In genomic region chr6:28943557-28944411, GRCh38 we compare ENCODE assay signal across 8 cellular contexts. TPM values are rescaled to one million over a fixed set of nuclear protein-coding genes. Genes with fewer than 3 reads are reported as not detected.
DNase-seq lines count a peak whose midpoint lies in the region; ATAC-seq and TF ChIP-seq lines count a peak whose summit lies in the region.

No MANE protein-coding gene starts in this region.

- no CpG with 5 or more reads among the region's 33 CpGs for WGBS in H9 (ENCODE audit: extremely low coverage, insufficient read length, low lambda C conversion rate)

- H3K4me1 ChIP-seq in H9 (ENCODE audit: insufficient read depth, low read length) (peaks cover 2% of the 10 kb centered on the region; the same call in 1 of the 2 replicates), mononuclear cell (ENCODE audit: insufficient read depth, low read length) (peaks cover 38% of the 10 kb centered on the region)

- no peak overlapping the region for H2AFZ ChIP-seq in H9 (ENCODE audit: low read length)

- CTCF ChIA-PET in AG04449 (lab: Yijun Ruan, JAX), result no interaction called here

- no peaks in the 10 kb centered on the region for H3K79me2 ChIP-seq in H9 (ENCODE audit: insufficient read depth, low read length)

- no peak overlapping the region for H4K5ac ChIP-seq in H9 (ENCODE audit: insufficient read length, low read depth, low read length)

- H4K20me1 ChIP-seq in H9 (ENCODE audit: control insufficient read depth, insufficient read depth, insufficient read length), result no peaks in the 10 kb centered on the region

- H3K4me2 ChIP-seq in H9 (ENCODE audit: insufficient read depth, insufficient read length, low read length), result peak overlapping the region; percentile 79

- peak overlapping the region; percentile 74 for H3K4me3 ChIP-seq in AG04449 (ENCODE audit: low read depth, low read length)
- H3K4me3 ChIP-seq in mononuclear cell (ENCODE audit: low read length), result peak overlapping the region; percentile 46

- H3K9me3 ChIP-seq in H9 (ENCODE audit: control insufficient read depth, low read depth, low read length) (no peaks in the 10 kb centered on the region), mononuclear cell (ENCODE audit: low read depth, low read length) (no peaks in the 10 kb centered on the region)

- no peak overlapping the region for H3K56ac ChIP-seq in H9 (ENCODE audit: insufficient read length, low read depth, low read length)

- H2BK5ac ChIP-seq in H9 (ENCODE audit: insufficient read length, low read length), result no peak overlapping the region

- no peak overlapping the region for H3K27ac ChIP-seq in H9 (ENCODE audit: insufficient read length, low read depth, low read length)
- H3K27ac ChIP-seq in epithelial cell of prostate, result peak overlapping the region; percentile 73

- H3K18ac ChIP-seq in H9 (ENCODE audit: insufficient read length, low read depth, low read length), result no peak overlapping the region

- TF ChIP-seq CTCF in AG04449 (IDR thresholded peaks at IDR 0.05; ENCODE audit: insufficient read depth, low read length, missing control alignments) (no peak), H9 (conservative IDR thresholded peaks at IDR 0.05) (no peak)

- H3K9me3 Mint-ChIP-seq in H9, result no peaks in the 10 kb centered on the region; a peak in 2 of 5 replicates

- H3K27me3 Mint-ChIP-seq in H9 (ENCODE audit: low read depth), result peaks cover 9% of the 10 kb centered on the region; the same call in 1 of the 2 replicates

- DNase-seq in AG04449 (ENCODE audit: low read depth, low spot score) (no peak), H9 (peak; percentile 88), NCI-H82 (lab: John Stamatoyannopoulos, UW) (peak; percentile 95), epithelial cell of prostate (ENCODE audit: low read depth, low spot score) (no peak)
- DNase-seq in activated CD8-positive, alpha-beta memory T cell treated with anti-CD3 and anti-CD28 coated beads, Interleukin-2, amount 50 U/mL, for 4 hours, result peak; percentile 62
- peak; percentile 35 to 51 for DNase-seq in stimulated activated CD8-positive, alpha-beta memory T cell treated with anti-CD3 and anti-CD28 coated beads, Interleukin-4, amount 100 ng/mL, for 4 hours (ENCODE audit: low read depth in 2 of 2, low spot score in 1 of 2)

- H3K79me1 ChIP-seq in H9 (ENCODE audit: insufficient read depth, low read depth, low read length, poor library complexity, severe bottlenecking), result no peaks in the 10 kb centered on the region

- H3K27ac Mint-ChIP-seq in H9, result peak overlapping the region in 1 of 3 experiments; percentile 42; a peak in 3 of 7 replicates

- H3K23ac ChIP-seq in H9 (ENCODE audit: insufficient read length, low read depth, low read length), result no peak overlapping the region

- no peak overlapping the region for H2BK15ac ChIP-seq in H9 (ENCODE audit: low read depth, low read length)

- H3K27me3 ChIP-seq in H9 (ENCODE audit: insufficient read depth, low read length), result no peaks in the 10 kb centered on the region
- no peaks in the 10 kb centered on the region for H3K27me3 ChIP-seq in mononuclear cell (ENCODE audit: insufficient read depth, low read length)

- no peak overlapping the region for H2AK5ac ChIP-seq in H9 (ENCODE audit: insufficient read length, low read length)

- no peak overlapping the region for H3T11ph ChIP-seq in H9 (ENCODE audit: low read length)

- H3K23me2 ChIP-seq in H9 (ENCODE audit: insufficient read length, low read depth, low read length, poor library complexity, severe bottlenecking), result peaks cover 6% of the 10 kb centered on the region

- H2BK20ac ChIP-seq in H9 (ENCODE audit: low read depth, low read length, poor library complexity, severe bottlenecking), result no peak overlapping the region

- no peak for ATAC-seq in HG03460 (IDR thresholded peaks at IDR 0.05; ENCODE audit: unreplicated experiment)

- H2BK12ac ChIP-seq in H9 (ENCODE audit: insufficient read length, low read depth, low read length), result no peak overlapping the region

- peak overlapping the region; percentile 69 for H3K9ac ChIP-seq in H9 (ENCODE audit: extremely low read depth, insufficient read length, low read length)

- H2BK120ac ChIP-seq in H9 (ENCODE audit: low read depth, low read length, poor library complexity, severe bottlenecking), result no peak overlapping the region

- H3K4me1 Mint-ChIP-seq in H9, result peaks cover 22 to 31% of the 10 kb centered on the region in 2 experiments

- POLR2A ChIA-PET in AG04449 (lab: Yijun Ruan, JAX), result no interaction called here

- H4K8ac ChIP-seq in H9 (replicated peaks; ENCODE audit: insufficient read length, low read depth, low read length), result no peak overlapping the region

- H3K36me3 Mint-ChIP-seq in H9 (ENCODE audit: insufficient read depth in 1 of 3, low read depth in 3 of 3), result no peaks in the 10 kb centered on the region; a peak in 1 of 7 replicates

- no peak overlapping the region for H4K91ac ChIP-seq in H9 (ENCODE audit: insufficient read length, low read depth, low read length)

- H3K4ac ChIP-seq in H9 (ENCODE audit: low read depth, low read length), result no peak overlapping the region

- no peak overlapping the region for H3K14ac ChIP-seq in H9 (ENCODE audit: insufficient read depth, low read length)

- peak overlapping the region; percentile 84 to 94 for H3K4me3 Mint-ChIP-seq in H9

RNA-seq across cellular contexts. Expression of gene TRIM27, which starts 20.0 kb away (rescaled TPM):
- total RNA-seq in H9 (2021) (93.1 and 98.2 TPM in 2 replicates), mononuclear cell (18.5 TPM)

Comparison
In these comparisons a context has a peak if more than half of its experiments do, and no peak if none do; other contexts are left out.
1. DNase-seq: peak in H9 (single experiment), NCI-H82 (single experiment), activated CD8-positive, alpha-beta memory T cell treated with anti-CD3 and anti-CD28 coated beads, Interleukin-2, amount 50 U/mL, for 4 hours (single experiment) and stimulated activated CD8-positive, alpha-beta memory T cell treated with anti-CD3 and anti-CD28 coated beads, Interleukin-4, amount 100 ng/mL, for 4 hours (2 of 2); none in AG04449 (single experiment) and epithelial cell of prostate (single experiment).